14 cellular contexts compared by ENCODE assay signal in genomic region chr11:113603277-113604059, GRCh38.
DNase-seq lines count a peak whose midpoint lies in the region; ATAC-seq and TF ChIP-seq lines count a peak whose summit lies in the region.
"Had no signal": no experiment of that assay in that cellular context is flagged by ENCODE, and none has a peak within 500 bp of the region (broad histone marks: within the 10 kb centered on the region; RNA-seq: fewer than 3 reads in every experiment).

No MANE protein-coding gene starts in this region.

- H2BK20ac ChIP-seq in H9 (ENCODE audit: low read depth, low read length, poor library complexity, severe bottlenecking) = no peak overlapping the region

- no peak overlapping the region for H3K4me3 Mint-ChIP-seq in H9
- H3K4me3 Mint-ChIP-seq: activated CD4-positive, alpha-beta T cell treated with anti-CD3 and anti-CD28 coated beads, Interleukin-2, amount 10 ng/mL, durations not matched to agents 24 days and 14 days; CD4-positive, alpha-beta T cell; T-helper 17 cell had no signal

- no peak overlapping the region for H4K8ac ChIP-seq in H9 (replicated peaks; ENCODE audit: insufficient read length, low read depth, low read length)

- H3K4me1 ChIP-seq in left ventricle myocardium inferior (peaks cover 23% of the 10 kb centered on the region), H9 (ENCODE audit: insufficient read depth, low read length) (no peaks in the 10 kb centered on the region)
- H3K4me1 ChIP-seq: body of pancreas had no signal

- no peak for TF ChIP-seq CTCF in left ventricle myocardium inferior (IDR thresholded peaks at IDR 0.05; ENCODE audit: borderline replicate concordance)
- TF ChIP-seq CTCF in H9 (conservative IDR thresholded peaks at IDR 0.05) = no peak

- no peak overlapping the region for H3T11ph ChIP-seq in H9 (ENCODE audit: low read length)

- no peaks in the 10 kb centered on the region for H3K79me2 ChIP-seq in H9 (ENCODE audit: insufficient read depth, low read length)

- H3K27ac ChIP-seq in left ventricle myocardium inferior (replicated peaks) (peak overlapping the region; percentile 70), H9 (ENCODE audit: insufficient read length, low read depth, low read length) (no peak overlapping the region)
- H3K27ac ChIP-seq: body of pancreas, PC-9 had no signal

- H3K14ac ChIP-seq in H9 (ENCODE audit: insufficient read depth, low read length) = no peak overlapping the region

- H3K27ac Mint-ChIP-seq in H9 = no peak overlapping the region
- H3K27ac Mint-ChIP-seq: activated CD4-positive, alpha-beta T cell treated with anti-CD3 and anti-CD28 coated beads, Interleukin-2, amount 10 ng/mL, durations not matched to agents 24 days and 14 days; CD4-positive, alpha-beta T cell; T-helper 17 cell had no signal

- H3K27me3 ChIP-seq in left ventricle myocardium inferior (ENCODE audit: low read depth) = no peaks in the 10 kb centered on the region
- H3K27me3 ChIP-seq in H9 (ENCODE audit: insufficient read depth, low read length) = no peaks in the 10 kb centered on the region
- H3K27me3 ChIP-seq: body of pancreas, sigmoid colon had no signal

- no peak overlapping the region for H2AFZ ChIP-seq in H9 (ENCODE audit: low read length)
- H2AFZ ChIP-seq: PC-9 had no signal

- no peaks in the 10 kb centered on the region for H3K79me1 ChIP-seq in H9 (ENCODE audit: insufficient read depth, low read depth, low read length, poor library complexity, severe bottlenecking)

- H2AK5ac ChIP-seq in H9 (ENCODE audit: insufficient read length, low read length) = no peak overlapping the region

- H2BK15ac ChIP-seq in H9 (ENCODE audit: low read depth, low read length) = no peak overlapping the region

- DNase-seq in HT1080 (ENCODE audit: low read depth) (peak; percentile 12), astrocyte of the hippocampus (ENCODE audit: low read depth, low spot score) (peak; percentile 50), left ventricle myocardium inferior (peak; percentile 53), sciatic nerve (ENCODE audit: low spot score) (no peak), NCI-H1417 (lab: John Stamatoyannopoulos, UW) (no peak), H9 (no peak), MV-4-11 (lab: John Stamatoyannopoulos, UW) (no peak)
- DNase-seq: activated CD4-positive, alpha-beta T cell treated with anti-CD3 and anti-CD28 coated beads, Interleukin-2, amount 10 ng/mL, durations not matched to agents 24 days and 14 days; CD4-positive, alpha-beta T cell; PC-9; sigmoid colon; T-helper 17 cell had no signal

- intact Hi-C loops in left ventricle myocardium inferior (cut with micrococcal nuclease) (no loop called here), sciatic nerve (cut with DNase I) (no loop called here)

- H3K4me3 ChIP-seq in left ventricle myocardium inferior = no peak overlapping the region
- H3K4me3 ChIP-seq: body of pancreas, PC-9, sigmoid colon had no signal

- peaks cover 10 to 20% of the 10 kb centered on the region in 2 experiments; a peak in 4 of 5 replicates for H3K9me3 Mint-ChIP-seq in H9

- WGBS in H9 (ENCODE audit: extremely low coverage, insufficient read length, low lambda C conversion rate) = no CpG with 5 or more reads among the region's 5 CpGs

- H2BK5ac ChIP-seq in H9 (ENCODE audit: insufficient read length, low read length) = no peak overlapping the region

- no peak overlapping the region for H4K5ac ChIP-seq in H9 (ENCODE audit: insufficient read length, low read depth, low read length)

- no peak overlapping the region for H3K56ac ChIP-seq in H9 (ENCODE audit: insufficient read length, low read depth, low read length)

- H3K4ac ChIP-seq in H9 (ENCODE audit: low read depth, low read length) = no peak overlapping the region

- no peak overlapping the region for H3K18ac ChIP-seq in H9 (ENCODE audit: insufficient read length, low read depth, low read length)

- no peak overlapping the region for H3K4me2 ChIP-seq in H9 (ENCODE audit: insufficient read depth, insufficient read length, low read length)
- H3K4me2 ChIP-seq: PC-9 had no signal

- ATAC-seq in sciatic nerve (peak; percentile 85), HG03469 (IDR thresholded peaks at IDR 0.05; ENCODE audit: unreplicated experiment) (no peak)
- ATAC-seq: body of pancreas, T-helper 17 cell had no signal

- peaks cover 16% of the 10 kb centered on the region for H3K27me3 Mint-ChIP-seq in H9 (ENCODE audit: low read depth)

- peaks cover 0 to 6% of the 10 kb centered on the region in 2 experiments; a peak in 1 of 4 replicates for H3K4me1 Mint-ChIP-seq in H9
- H3K4me1 Mint-ChIP-seq: activated CD4-positive, alpha-beta T cell treated with anti-CD3 and anti-CD28 coated beads, Interleukin-2, amount 10 ng/mL, durations not matched to agents 24 days and 14 days; T-helper 17 cell had no signal

- no peak overlapping the region for H3K9ac ChIP-seq in H9 (ENCODE audit: extremely low read depth, insufficient read length, low read length)

- no peaks in the 10 kb centered on the region for H3K36me3 ChIP-seq in left ventricle myocardium inferior
- H3K36me3 ChIP-seq: sigmoid colon had no signal

- H3K36me3 Mint-ChIP-seq in H9 (ENCODE audit: insufficient read depth in 1 of 3, low read depth in 3 of 3) = peaks cover 3 to 16% (median 12%) of the 10 kb centered on the region in 3 experiments

- no peaks in the 10 kb centered on the region for H4K20me1 ChIP-seq in H9 (ENCODE audit: control insufficient read depth, insufficient read depth, insufficient read length)

- no peak overlapping the region for H2BK120ac ChIP-seq in H9 (ENCODE audit: low read depth, low read length, poor library complexity, severe bottlenecking)

- no peak overlapping the region for H2BK12ac ChIP-seq in H9 (ENCODE audit: insufficient read length, low read depth, low read length)

- H3K9me3 ChIP-seq in left ventricle myocardium inferior (replicated peaks) (peaks cover 16% of the 10 kb centered on the region), H9 (ENCODE audit: control insufficient read depth, low read depth, low read length) (no peaks in the 10 kb centered on the region)
- H3K9me3 ChIP-seq: body of pancreas had no signal

- no peaks in the 10 kb centered on the region for H3K23me2 ChIP-seq in H9 (ENCODE audit: insufficient read length, low read depth, low read length, poor library complexity, severe bottlenecking)

- H3K23ac ChIP-seq in H9 (ENCODE audit: insufficient read length, low read depth, low read length) = no peak overlapping the region

- no peak overlapping the region for H4K91ac ChIP-seq in H9 (ENCODE audit: insufficient read length, low read depth, low read length)

Comparison
In these comparisons a context has a peak if more than half of its experiments do, and no peak if none do; other contexts are left out.
1. DNase-seq: peak in HT1080 (single experiment), astrocyte of the hippocampus (single experiment) and left ventricle myocardium inferior (single experiment); none in sciatic nerve (single experiment), NCI-H1417 (0 of 3), H9 (single experiment) and MV-4-11 (single experiment).